Comparison of ENCODE assay signal across 1 cellular context in the genomic region with DNA sequence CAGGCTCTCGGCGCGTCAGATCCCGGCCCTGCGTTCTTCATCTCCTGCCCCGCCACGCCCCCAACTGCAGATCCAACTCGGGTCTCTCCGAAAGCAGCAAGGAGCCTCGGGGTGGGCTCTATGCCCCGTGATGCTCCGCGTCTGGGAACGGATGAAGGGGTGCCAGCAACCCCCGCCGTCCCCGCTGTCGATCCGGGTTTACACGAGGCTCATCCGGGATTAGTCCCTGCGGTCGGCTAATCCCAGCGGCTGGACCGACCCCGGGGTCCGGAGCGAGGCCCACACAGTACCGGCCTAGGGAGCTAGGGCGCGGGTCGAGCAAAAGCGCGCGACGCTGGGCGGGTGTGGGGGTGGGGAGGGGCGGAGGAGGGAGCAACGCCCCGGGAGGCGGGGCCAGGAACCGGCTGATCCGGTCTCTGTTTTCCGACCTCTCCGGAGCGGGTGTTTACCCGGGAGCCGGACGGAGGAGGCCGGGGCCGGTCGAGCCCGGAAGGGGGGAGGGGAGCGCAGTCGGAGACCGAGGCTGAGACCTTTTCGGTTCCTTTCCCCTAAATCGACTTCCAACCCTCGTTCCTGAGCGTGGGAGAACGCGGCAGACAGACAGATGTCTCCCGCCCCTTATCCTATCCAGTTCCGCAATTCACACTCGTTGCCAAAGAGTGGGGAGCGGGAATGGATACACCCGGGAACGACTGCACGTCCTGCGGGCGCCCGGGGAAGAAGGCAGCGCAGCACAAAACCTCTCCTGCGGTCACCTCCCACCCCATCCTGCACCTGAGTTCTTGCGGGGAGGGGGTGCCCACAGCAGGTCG.
TF ChIP-seq lines count a peak whose summit lies in the region.

No MANE protein-coding gene starts in this region.

TF ChIP-seq in K562, 482 proteins besides CTCF, POLR2A, EP300 and RAD21 (continued from another document and continues in another):
- TF ChIP-seq, protein P1, sequence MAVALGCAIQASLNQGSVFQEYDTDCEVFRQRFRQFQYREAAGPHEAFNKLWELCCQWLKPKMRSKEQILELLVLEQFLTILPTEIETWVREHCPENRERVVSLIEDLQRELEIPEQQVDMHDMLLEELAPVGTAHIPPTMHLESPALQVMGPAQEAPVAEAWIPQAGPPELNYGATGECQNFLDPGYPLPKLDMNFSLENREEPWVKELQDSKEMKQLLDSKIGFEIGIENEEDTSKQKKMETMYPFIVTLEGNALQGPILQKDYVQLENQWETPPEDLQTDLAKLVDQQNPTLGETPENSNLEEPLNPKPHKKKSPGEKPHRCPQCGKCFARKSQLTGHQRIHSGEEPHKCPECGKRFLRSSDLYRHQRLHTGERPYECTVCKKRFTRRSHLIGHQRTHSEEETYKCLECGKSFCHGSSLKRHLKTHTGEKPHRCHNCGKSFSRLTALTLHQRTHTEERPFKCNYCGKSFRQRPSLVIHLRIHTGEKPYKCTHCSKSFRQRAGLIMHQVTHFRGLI (CRISPR knock-in tag; IDR thresholded peaks at IDR 0.05), result no peak
- TF ChIP-seq NR4A1 (CRISPR knock-in tag; IDR thresholded peaks at IDR 0.05) (no peak), NR4A1 (tag; IDR thresholded peaks at IDR 0.05) (no peak), NUFIP1 (IDR thresholded peaks at IDR 0.05; ENCODE audit: partially characterized antibody) (no peak), NBN (IDR thresholded peaks at IDR 0.05; ENCODE audit: low read depth) (peak; percentile 36; the same call in 1 of the 2 replicates), GABPB1 (CRISPR knock-in tag; IDR thresholded peaks at IDR 0.05) (peak; percentile 58), HMG20B (CRISPR knock-in tag; IDR thresholded peaks at IDR 0.05) (no peak), ARID1B (IDR thresholded peaks at IDR 0.05) (no peak; the same call in 1 of the 2 replicates), FOXP1 (CRISPR knock-in tag; IDR thresholded peaks at IDR 0.05) (no peak; the same call in 1 of the 2 replicates), YY1 (IDR thresholded peaks at IDR 0.05; ENCODE audit: borderline replicate concordance in 1 of 3, control insufficient read depth in 1 of 3, extremely low read depth in 1 of 3, insufficient read depth in 3 of 3, insufficient read length in 1 of 3, insufficient replicate concordance in 2 of 3, low read depth in 1 of 3, low read length in 2 of 3) (peak in 2 of 3 experiments; percentile 21 to 48), HDAC6 (IDR thresholded peaks at IDR 0.05; ENCODE audit: low read depth, low read length) (no peak), PRMT5 (CRISPR knock-in tag; IDR thresholded peaks at IDR 0.05) (no peak), MEF2D (tag; conservative IDR thresholded peaks at IDR 0.05; ENCODE audit: low read depth) (no peak), GATAD2A (IDR thresholded peaks at IDR 0.05) (0 out of 2 replicates have a peak, but pooled peaks have one; percentile 22), NCOA1 (IDR thresholded peaks at IDR 0.05; ENCODE audit: low read depth) (no peak), NFXL1 (CRISPR knock-in tag; IDR thresholded peaks at IDR 0.05) (no peak), SRF (CRISPR knock-in tag; IDR thresholded peaks at IDR 0.05) (no peak), SRSF7 (optimal IDR thresholded peaks at IDR 0.05; ENCODE audit: low read depth, low read length) (no peak), ZNF561 (CRISPR knock-in tag; conservative IDR thresholded peaks at IDR 0.05) (no peak), EP400 (IDR thresholded peaks at IDR 0.05) (peak; percentile 87), TAF1 (IDR thresholded peaks at IDR 0.05; ENCODE audit: control insufficient read depth, extremely low read depth, insufficient read depth, low read length, severe bottlenecking) (peak; percentile 77), SAFB (IDR thresholded peaks at IDR 0.05; ENCODE audit: borderline replicate concordance, low read depth, low read length) (no peak), NCOA4 (IDR thresholded peaks at IDR 0.05; ENCODE audit: partially characterized antibody) (no peak), SIX5 (IDR thresholded peaks at IDR 0.05; ENCODE audit: borderline replicate concordance in 1 of 2, insufficient read depth in 1 of 2, low read depth in 1 of 2, low read length in 2 of 2) (no peak), ZNF507 (tag; conservative IDR thresholded peaks at IDR 0.05) (no peak), BHLHE40 (IDR thresholded peaks at IDR 0.05; ENCODE audit: low read length) (no peak), CAMTA2 (CRISPR knock-in tag; conservative IDR thresholded peaks at IDR 0.05) (no peak), ZNF57 (CRISPR knock-in tag; IDR thresholded peaks at IDR 0.05) (no peak), ZC3H11A (IDR thresholded peaks at IDR 0.05; ENCODE audit: low read depth, low read length) (no peak), PHF8 (IDR thresholded peaks at IDR 0.05; ENCODE audit: borderline replicate concordance, low read length) (peak; percentile 94), POLR3A (IDR thresholded peaks at IDR 0.05; ENCODE audit: borderline replicate concordance, extremely low read depth, insufficient read depth, insufficient read length) (no peak), KAT7 (CRISPR knock-in tag; IDR thresholded peaks at IDR 0.05; ENCODE audit: borderline replicate concordance) (peak; percentile 85; the same call in 1 of the 2 replicates), HNRNPLL (IDR thresholded peaks at IDR 0.05; ENCODE audit: low read depth, low read length, poor library complexity, severe bottlenecking) (peak; percentile 58), DPF2 (IDR thresholded peaks at IDR 0.05) (peak; percentile 68), MYNN (IDR thresholded peaks at IDR 0.05) (no peak), MYNN (CRISPR knock-in tag; IDR thresholded peaks at IDR 0.05) (no peak), XRCC4 (IDR thresholded peaks at IDR 0.05; ENCODE audit: extremely low read depth, insufficient read depth, insufficient read length) (no peak), ATF7 (IDR thresholded peaks at IDR 0.05) (peak; percentile 47), GTF2F1 (IDR thresholded peaks at IDR 0.05; ENCODE audit: low read depth, low read length) (no peak)
- TF ChIP-seq, protein P2, sequence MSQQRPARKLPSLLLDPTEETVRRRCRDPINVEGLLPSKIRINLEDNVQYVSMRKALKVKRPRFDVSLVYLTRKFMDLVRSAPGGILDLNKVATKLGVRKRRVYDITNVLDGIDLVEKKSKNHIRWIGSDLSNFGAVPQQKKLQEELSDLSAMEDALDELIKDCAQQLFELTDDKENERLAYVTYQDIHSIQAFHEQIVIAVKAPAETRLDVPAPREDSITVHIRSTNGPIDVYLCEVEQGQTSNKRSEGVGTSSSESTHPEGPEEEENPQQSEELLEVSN (IDR thresholded peaks at IDR 0.05; ENCODE audit: borderline replicate concordance in 1 of 2, extremely low read depth in 1 of 2, insufficient read depth in 1 of 2, insufficient read length in 1 of 2, low read depth in 1 of 2, low read length in 1 of 2, poor library complexity in 1 of 2, severe bottlenecking in 1 of 2), result peak; percentile 61 to 85
- TF ChIP-seq, protein P3, sequence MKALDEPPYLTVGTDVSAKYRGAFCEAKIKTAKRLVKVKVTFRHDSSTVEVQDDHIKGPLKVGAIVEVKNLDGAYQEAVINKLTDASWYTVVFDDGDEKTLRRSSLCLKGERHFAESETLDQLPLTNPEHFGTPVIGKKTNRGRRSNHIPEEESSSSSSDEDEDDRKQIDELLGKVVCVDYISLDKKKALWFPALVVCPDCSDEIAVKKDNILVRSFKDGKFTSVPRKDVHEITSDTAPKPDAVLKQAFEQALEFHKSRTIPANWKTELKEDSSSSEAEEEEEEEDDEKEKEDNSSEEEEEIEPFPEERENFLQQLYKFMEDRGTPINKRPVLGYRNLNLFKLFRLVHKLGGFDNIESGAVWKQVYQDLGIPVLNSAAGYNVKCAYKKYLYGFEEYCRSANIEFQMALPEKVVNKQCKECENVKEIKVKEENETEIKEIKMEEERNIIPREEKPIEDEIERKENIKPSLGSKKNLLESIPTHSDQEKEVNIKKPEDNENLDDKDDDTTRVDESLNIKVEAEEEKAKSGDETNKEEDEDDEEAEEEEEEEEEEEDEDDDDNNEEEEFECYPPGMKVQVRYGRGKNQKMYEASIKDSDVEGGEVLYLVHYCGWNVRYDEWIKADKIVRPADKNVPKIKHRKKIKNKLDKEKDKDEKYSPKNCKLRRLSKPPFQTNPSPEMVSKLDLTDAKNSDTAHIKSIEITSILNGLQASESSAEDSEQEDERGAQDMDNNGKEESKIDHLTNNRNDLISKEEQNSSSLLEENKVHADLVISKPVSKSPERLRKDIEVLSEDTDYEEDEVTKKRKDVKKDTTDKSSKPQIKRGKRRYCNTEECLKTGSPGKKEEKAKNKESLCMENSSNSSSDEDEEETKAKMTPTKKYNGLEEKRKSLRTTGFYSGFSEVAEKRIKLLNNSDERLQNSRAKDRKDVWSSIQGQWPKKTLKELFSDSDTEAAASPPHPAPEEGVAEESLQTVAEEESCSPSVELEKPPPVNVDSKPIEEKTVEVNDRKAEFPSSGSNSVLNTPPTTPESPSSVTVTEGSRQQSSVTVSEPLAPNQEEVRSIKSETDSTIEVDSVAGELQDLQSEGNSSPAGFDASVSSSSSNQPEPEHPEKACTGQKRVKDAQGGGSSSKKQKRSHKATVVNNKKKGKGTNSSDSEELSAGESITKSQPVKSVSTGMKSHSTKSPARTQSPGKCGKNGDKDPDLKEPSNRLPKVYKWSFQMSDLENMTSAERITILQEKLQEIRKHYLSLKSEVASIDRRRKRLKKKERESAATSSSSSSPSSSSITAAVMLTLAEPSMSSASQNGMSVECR (CRISPR knock-in tag; IDR thresholded peaks at IDR 0.05), result peak; percentile 40; the same call in 1 of the 2 replicates
- TF ChIP-seq, protein P4, sequence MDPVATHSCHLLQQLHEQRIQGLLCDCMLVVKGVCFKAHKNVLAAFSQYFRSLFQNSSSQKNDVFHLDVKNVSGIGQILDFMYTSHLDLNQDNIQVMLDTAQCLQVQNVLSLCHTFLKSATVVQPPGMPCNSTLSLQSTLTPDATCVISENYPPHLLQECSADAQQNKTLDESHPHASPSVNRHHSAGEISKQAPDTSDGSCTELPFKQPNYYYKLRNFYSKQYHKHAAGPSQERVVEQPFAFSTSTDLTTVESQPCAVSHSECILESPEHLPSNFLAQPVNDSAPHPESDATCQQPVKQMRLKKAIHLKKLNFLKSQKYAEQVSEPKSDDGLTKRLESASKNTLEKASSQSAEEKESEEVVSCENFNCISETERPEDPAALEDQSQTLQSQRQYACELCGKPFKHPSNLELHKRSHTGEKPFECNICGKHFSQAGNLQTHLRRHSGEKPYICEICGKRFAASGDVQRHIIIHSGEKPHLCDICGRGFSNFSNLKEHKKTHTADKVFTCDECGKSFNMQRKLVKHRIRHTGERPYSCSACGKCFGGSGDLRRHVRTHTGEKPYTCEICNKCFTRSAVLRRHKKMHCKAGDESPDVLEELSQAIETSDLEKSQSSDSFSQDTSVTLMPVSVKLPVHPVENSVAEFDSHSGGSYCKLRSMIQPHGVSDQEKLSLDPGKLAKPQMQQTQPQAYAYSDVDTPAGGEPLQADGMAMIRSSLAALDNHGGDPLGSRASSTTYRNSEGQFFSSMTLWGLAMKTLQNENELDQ (CRISPR knock-in tag; IDR thresholded peaks at IDR 0.05; ENCODE audit: borderline replicate concordance), result no peak
- TF ChIP-seq, protein P5, sequence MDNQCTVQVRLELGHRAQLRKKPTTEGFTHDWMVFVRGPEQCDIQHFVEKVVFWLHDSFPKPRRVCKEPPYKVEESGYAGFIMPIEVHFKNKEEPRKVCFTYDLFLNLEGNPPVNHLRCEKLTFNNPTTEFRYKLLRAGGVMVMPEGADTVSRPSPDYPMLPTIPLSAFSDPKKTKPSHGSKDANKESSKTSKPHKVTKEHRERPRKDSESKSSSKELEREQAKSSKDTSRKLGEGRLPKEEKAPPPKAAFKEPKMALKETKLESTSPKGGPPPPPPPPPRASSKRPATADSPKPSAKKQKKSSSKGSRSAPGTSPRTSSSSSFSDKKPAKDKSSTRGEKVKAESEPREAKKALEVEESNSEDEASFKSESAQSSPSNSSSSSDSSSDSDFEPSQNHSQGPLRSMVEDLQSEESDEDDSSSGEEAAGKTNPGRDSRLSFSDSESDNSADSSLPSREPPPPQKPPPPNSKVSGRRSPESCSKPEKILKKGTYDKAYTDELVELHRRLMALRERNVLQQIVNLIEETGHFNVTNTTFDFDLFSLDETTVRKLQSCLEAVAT (IDR thresholded peaks at IDR 0.05), result peak; percentile 16 to 80; a peak in 3 of 4 replicates
- TF ChIP-seq, protein P6, sequence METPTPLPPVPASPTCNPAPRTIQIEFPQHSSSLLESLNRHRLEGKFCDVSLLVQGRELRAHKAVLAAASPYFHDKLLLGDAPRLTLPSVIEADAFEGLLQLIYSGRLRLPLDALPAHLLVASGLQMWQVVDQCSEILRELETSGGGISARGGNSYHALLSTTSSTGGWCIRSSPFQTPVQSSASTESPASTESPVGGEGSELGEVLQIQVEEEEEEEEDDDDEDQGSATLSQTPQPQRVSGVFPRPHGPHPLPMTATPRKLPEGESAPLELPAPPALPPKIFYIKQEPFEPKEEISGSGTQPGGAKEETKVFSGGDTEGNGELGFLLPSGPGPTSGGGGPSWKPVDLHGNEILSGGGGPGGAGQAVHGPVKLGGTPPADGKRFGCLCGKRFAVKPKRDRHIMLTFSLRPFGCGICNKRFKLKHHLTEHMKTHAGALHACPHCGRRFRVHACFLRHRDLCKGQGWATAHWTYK (CRISPR knock-in tag; IDR thresholded peaks at IDR 0.05), result 0 out of 2 replicates have a peak, but pooled peaks have one; percentile 35
- TF ChIP-seq, protein P7, sequence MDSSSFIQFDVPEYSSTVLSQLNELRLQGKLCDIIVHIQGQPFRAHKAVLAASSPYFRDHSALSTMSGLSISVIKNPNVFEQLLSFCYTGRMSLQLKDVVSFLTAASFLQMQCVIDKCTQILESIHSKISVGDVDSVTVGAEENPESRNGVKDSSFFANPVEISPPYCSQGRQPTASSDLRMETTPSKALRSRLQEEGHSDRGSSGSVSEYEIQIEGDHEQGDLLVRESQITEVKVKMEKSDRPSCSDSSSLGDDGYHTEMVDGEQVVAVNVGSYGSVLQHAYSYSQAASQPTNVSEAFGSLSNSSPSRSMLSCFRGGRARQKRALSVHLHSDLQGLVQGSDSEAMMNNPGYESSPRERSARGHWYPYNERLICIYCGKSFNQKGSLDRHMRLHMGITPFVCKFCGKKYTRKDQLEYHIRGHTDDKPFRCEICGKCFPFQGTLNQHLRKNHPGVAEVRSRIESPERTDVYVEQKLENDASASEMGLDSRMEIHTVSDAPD (CRISPR knock-in tag; IDR thresholded peaks at IDR 0.05), result no peak
- TF ChIP-seq, protein P8, sequence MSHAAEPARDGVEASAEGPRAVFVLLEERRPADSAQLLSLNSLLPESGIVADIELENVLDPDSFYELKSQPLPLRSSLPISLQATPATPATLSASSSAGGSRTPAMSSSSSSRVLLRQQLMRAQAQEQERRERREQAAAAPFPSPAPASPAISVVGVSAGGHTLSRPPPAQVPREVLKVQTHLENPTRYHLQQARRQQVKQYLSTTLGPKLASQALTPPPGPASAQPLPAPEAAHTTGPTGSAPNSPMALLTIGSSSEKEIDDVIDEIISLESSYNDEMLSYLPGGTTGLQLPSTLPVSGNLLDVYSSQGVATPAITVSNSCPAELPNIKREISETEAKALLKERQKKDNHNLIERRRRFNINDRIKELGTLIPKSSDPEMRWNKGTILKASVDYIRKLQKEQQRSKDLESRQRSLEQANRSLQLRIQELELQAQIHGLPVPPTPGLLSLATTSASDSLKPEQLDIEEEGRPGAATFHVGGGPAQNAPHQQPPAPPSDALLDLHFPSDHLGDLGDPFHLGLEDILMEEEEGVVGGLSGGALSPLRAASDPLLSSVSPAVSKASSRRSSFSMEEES (CRISPR knock-in tag; IDR thresholded peaks at IDR 0.05), result no peak
- TF ChIP-seq, protein P9, sequence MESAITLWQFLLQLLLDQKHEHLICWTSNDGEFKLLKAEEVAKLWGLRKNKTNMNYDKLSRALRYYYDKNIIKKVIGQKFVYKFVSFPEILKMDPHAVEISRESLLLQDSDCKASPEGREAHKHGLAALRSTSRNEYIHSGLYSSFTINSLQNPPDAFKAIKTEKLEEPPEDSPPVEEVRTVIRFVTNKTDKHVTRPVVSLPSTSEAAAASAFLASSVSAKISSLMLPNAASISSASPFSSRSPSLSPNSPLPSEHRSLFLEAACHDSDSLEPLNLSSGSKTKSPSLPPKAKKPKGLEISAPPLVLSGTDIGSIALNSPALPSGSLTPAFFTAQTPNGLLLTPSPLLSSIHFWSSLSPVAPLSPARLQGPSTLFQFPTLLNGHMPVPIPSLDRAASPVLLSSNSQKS (CRISPR knock-in tag; IDR thresholded peaks at IDR 0.05), result no peak
